In the genomic region with DNA sequence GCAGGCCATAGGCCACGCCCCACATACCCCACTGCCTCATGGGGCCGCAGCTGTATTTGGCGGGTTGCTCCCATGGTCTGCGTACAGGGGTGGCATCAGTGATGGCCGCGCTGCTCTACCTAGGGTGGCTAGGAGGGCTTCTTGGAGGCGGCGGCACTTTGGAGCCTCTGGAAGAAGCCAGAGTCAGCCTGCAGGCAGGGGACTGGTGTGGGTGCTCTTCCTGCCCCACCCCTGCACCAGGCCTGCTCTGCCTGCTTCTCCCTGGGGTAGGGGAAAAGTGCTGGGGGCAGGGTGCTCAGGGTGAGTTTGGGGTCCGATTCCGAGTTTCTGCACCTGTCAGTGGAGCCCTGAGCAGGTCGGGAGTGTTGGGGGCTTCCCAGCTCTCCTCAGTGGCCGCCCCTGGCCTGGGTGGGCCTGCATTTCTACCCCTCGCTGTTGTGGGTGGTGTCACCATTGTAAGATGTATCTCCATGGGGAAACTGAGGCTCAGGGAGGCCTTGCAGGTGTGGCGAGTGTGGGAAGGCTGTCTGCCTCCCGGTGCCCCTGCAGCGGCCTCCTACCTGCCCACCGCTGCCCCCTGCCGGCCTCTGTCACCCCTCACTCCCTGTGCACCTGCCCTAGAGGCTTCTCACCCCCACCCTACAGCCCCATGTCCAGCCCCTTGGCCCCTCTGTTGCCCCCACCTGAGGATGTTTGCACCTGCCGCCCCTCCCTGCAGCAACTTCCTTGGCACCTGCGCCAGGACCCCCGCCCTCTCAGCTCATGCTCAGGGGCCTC, we compare ENCODE assay signal across 8 cellular contexts. TPM values are rescaled to one million over a fixed set of nuclear protein-coding genes. Genes with fewer than 3 reads are reported as not detected.
A peak's percentile ranks its signal among the peaks of the same experiment; 100 is the strongest.
DNase-seq lines count a peak whose midpoint lies in the region; ATAC-seq and TF ChIP-seq lines count a peak whose summit lies in the region.

No MANE protein-coding gene starts in this region.

- no peaks in the 10 kb centered on the region for H3K27me3 Mint-ChIP-seq in activated T-helper 17 cell treated with anti-CD3 and anti-CD28 coated beads, Interleukin-2, amount 50 U/mL, for 72 hours

- H3K4me1 Mint-ChIP-seq in activated T-helper 17 cell treated with anti-CD3 and anti-CD28 coated beads, Interleukin-2, amount 50 U/mL, for 72 hours = no peaks in the 10 kb centered on the region

- 80% methylated on average over 21 of the region's 21 CpGs for WGBS in prostate gland

- no peak for TF ChIP-seq POLR2A in prostate gland (IDR thresholded peaks at IDR 0.05)
- no peak for TF ChIP-seq POLR2A in GM18505 (IDR thresholded peaks at IDR 0.05; ENCODE audit: borderline replicate concordance, extremely low read depth, insufficient read depth, insufficient read length)

- no peaks in the 10 kb centered on the region for H3K36me3 Mint-ChIP-seq in activated T-helper 17 cell treated with anti-CD3 and anti-CD28 coated beads, Interleukin-2, amount 50 U/mL, for 72 hours (ENCODE audit: low read depth)

- no peak overlapping the region for H3K27ac Mint-ChIP-seq in activated T-helper 17 cell treated with anti-CD3 and anti-CD28 coated beads, Interleukin-2, amount 50 U/mL, for 72 hours

- CTCF ChIA-PET in AG04449 (lab: Yijun Ruan, JAX) = interaction anchor here (1.1 to 2.2 kb wide), 4 partner anchors 26 to 102 kb away, joined by 3 to 7 read pairs (median 6); no protein-coding TSS in a partner anchor

- POLR2A ChIA-PET in AG04449 (lab: Yijun Ruan, JAX) = no interaction called here

- H3K9me3 ChIP-seq in prostate gland = no peaks in the 10 kb centered on the region

- H3K36me3 ChIP-seq in prostate gland = no peaks in the 10 kb centered on the region

- H3K9me3 Mint-ChIP-seq in activated T-helper 17 cell treated with anti-CD3 and anti-CD28 coated beads, Interleukin-2, amount 50 U/mL, for 72 hours = no peaks in the 10 kb centered on the region

- H3K27me3 ChIP-seq in prostate gland (replicated peaks; ENCODE audit: insufficient read depth) = no peaks in the 10 kb centered on the region

- intact Hi-C loops in prostate gland (cut with DNase I) = no loop called here

- no peak overlapping the region for H3K4me3 Mint-ChIP-seq in activated T-helper 17 cell treated with anti-CD3 and anti-CD28 coated beads, Interleukin-2, amount 50 U/mL, for 72 hours

- peak; percentile 48 for ATAC-seq in activated T-helper 17 cell treated with anti-CD3 and anti-CD28 coated beads, Interleukin-2, amount 50 U/mL, for 72 hours (replicated peaks)
- ATAC-seq in GM18505 (IDR thresholded peaks at IDR 0.05; ENCODE audit: unreplicated experiment) (no peak), HG03025 (IDR thresholded peaks at IDR 0.05; ENCODE audit: low FRiP score, unreplicated experiment) (no peak)

- no peak overlapping the region for H3K27ac ChIP-seq in prostate gland

- TF ChIP-seq CTCF in AG04449 (IDR thresholded peaks at IDR 0.05; ENCODE audit: insufficient read depth, low read length, missing control alignments) (peak; percentile 45), prostate gland (IDR thresholded peaks at IDR 0.05) (peak in 1 of 4 experiments; percentile 9)

- no peak overlapping the region for H3K4me3 ChIP-seq in AG04449 (ENCODE audit: low read depth, low read length)
- H3K4me3 ChIP-seq in prostate gland = no peak overlapping the region

- no peak for DNase-seq in AG04449 (ENCODE audit: low read depth, low spot score)
- DNase-seq in NAMALWA (ENCODE audit: low spot score) = peak; percentile 55
- peak; percentile 23 to 45 for DNase-seq in lung microvascular endothelial cell (ENCODE audit: low read depth in 2 of 2)
- DNase-seq in prostate gland (ENCODE audit: low spot score) = no peak
- no peak for DNase-seq in NCI-H2171 treated with DMSO at 0.1 percent for 48 hours (lab: John Stamatoyannopoulos, UW)

- peaks cover 13% of the 10 kb centered on the region for H3K4me1 ChIP-seq in prostate gland (replicated peaks)

RNA-seq across cellular contexts. Expression of gene CEP170B, which starts 5.5 kb away (rescaled TPM):
- 1 to 10 TPM; 5.2 to 6.1 TPM for total RNA-seq in activated T-helper 17 cell treated with anti-CD3 and anti-CD28 coated beads, Interleukin-2, amount 50 U/mL, for 72 hours
- total RNA-seq in lung microvascular endothelial cell (2.8 and 5.0 TPM in 2 replicates), prostate gland (10 to 100 TPM; 29.1 to 81.2 TPM)

RNA-seq across cellular contexts. Expression of gene PLD4, which starts 54.1 kb away (rescaled TPM):
- total RNA-seq in activated T-helper 17 cell treated with anti-CD3 and anti-CD28 coated beads, Interleukin-2, amount 50 U/mL, for 72 hours = not detected
- total RNA-seq in lung microvascular endothelial cell (under 0.01 TPM in 1 of 2 replicates, not detected in the other), prostate gland (1 to 10 TPM; 1.2 to 5.4 TPM)

Comparison
In these comparisons a context has a peak if more than half of its experiments do, and no peak if none do; other contexts are left out.
1. DNase-seq: peak in NAMALWA (single experiment) and lung microvascular endothelial cell (2 of 2); none in AG04449 (single experiment), prostate gland (single experiment) and NCI-H2171 treated with DMSO at 0.1 percent for 48 hours (single experiment).